29 cellular contexts compared by ENCODE assay signal in the genomic region with DNA sequence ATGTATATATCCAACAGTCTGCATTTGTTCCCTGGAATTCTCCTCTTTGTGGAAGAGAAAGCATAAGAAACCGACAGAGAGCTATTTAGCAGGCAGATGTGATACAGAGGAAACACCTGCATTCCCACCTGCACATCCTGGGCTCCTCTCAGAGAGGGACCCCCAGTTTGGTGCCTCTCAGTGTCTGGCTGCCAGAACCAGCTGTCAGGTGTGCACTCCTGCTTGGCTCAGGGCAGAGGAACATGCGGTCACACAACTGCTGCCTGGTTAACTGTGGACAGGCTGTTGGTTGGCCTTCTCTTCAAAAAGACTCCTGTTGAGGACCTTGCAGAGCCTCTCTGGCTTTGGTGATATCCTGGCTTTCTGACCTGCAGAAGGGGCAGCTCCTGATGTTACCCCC.
"Had no signal": no experiment of that assay in that cellular context is flagged by ENCODE, and none has a peak within 500 bp of the region (broad histone marks: within the 10 kb centered on the region; RNA-seq: fewer than 3 reads in every experiment).

No MANE protein-coding gene starts in this region.

- H3K36me3 ChIP-seq: ascending aorta, breast epithelium, cardiac muscle cell, colonic mucosa, gastroesophageal sphincter, heart right ventricle had no signal

- H3K27ac Mint-ChIP-seq: activated CD4-positive, alpha-beta memory T cell treated with anti-CD3 and anti-CD28 coated beads for 36 hours; activated CD4-positive, alpha-beta T cell treated with anti-CD3 and anti-CD28 coated beads for 36 hours; activated CD4-positive, alpha-beta T cell treated with anti-CD3 and anti-CD28 coated beads, Interleukin-2, amount 10 ng/mL, durations not matched to agents 24 days and 14 days; activated CD8-positive, alpha-beta memory T cell treated with anti-CD3 and anti-CD28 coated beads, Interleukin-2, amount 10 ng/mL, durations not matched to agents 7 days and 5 days; activated CD8-positive, alpha-beta T cell treated with anti-CD3 and anti-CD28 coated beads, Interleukin-2, amount 10 ng/mL, durations not matched to agents 7 days and 5 days; activated naive CD4-positive, alpha-beta T cell treated with anti-CD3 and anti-CD28 coated beads, Interleukin-2, amount 10 ng/mL, durations not matched to agents 7 days and 5 days; activated naive CD4-positive, alpha-beta T cell treated with anti-CD3 and anti-CD28 coated beads, Interleukin-2, amount 50 U/mL, for 72 hours; activated naive CD8-positive, alpha-beta T cell treated with anti-CD3 and anti-CD28 coated beads, Interleukin-2, amount 10 ng/mL, durations not matched to agents 7 days and 5 days; activated T-cell treated with anti-CD3 and anti-CD28 coated beads, Interleukin-2, amount 50 U/mL, for 72 hours; brain had no signal

- H3K4me1 Mint-ChIP-seq: activated CD4-positive, alpha-beta T cell treated with anti-CD3 and anti-CD28 coated beads, Interleukin-2, amount 10 ng/mL, durations not matched to agents 24 days and 14 days; activated CD8-positive, alpha-beta memory T cell treated with anti-CD3 and anti-CD28 coated beads, Interleukin-2, amount 10 ng/mL, durations not matched to agents 7 days and 5 days; activated naive CD4-positive, alpha-beta T cell treated with anti-CD3 and anti-CD28 coated beads, Interleukin-2, amount 10 ng/mL, durations not matched to agents 7 days and 5 days; activated naive CD8-positive, alpha-beta T cell treated with anti-CD3 and anti-CD28 coated beads, Interleukin-2, amount 10 ng/mL, durations not matched to agents 7 days and 5 days had no signal

- H3K9me3 ChIP-seq: ascending aorta, breast epithelium, colonic mucosa, esophagus squamous epithelium, gastroesophageal sphincter, heart right ventricle had no signal

- H3K4me1 ChIP-seq: ascending aorta, breast epithelium, colonic mucosa, gastroesophageal sphincter had no signal

- H3K27ac ChIP-seq: ascending aorta, breast epithelium, cardiac muscle cell, colonic mucosa, epithelial cell of prostate, esophagus squamous epithelium, gastroesophageal sphincter, heart right ventricle, hepatocyte had no signal

- H3K9me3 Mint-ChIP-seq: activated CD4-positive, alpha-beta memory T cell treated with anti-CD3 and anti-CD28 coated beads for 36 hours; activated CD4-positive, alpha-beta T cell treated with anti-CD3 and anti-CD28 coated beads, Interleukin-2, amount 10 ng/mL, durations not matched to agents 24 days and 14 days; activated naive CD4-positive, alpha-beta T cell treated with anti-CD3 and anti-CD28 coated beads, Interleukin-2, amount 10 ng/mL, durations not matched to agents 7 days and 5 days; activated naive CD4-positive, alpha-beta T cell treated with anti-CD3 and anti-CD28 coated beads, Interleukin-2, amount 50 U/mL, for 72 hours; activated T-cell treated with anti-CD3 and anti-CD28 coated beads, Interleukin-2, amount 50 U/mL, for 72 hours had no signal

- H3K4me3 Mint-ChIP-seq: activated CD4-positive, alpha-beta memory T cell treated with anti-CD3 and anti-CD28 coated beads for 36 hours; activated CD4-positive, alpha-beta T cell treated with anti-CD3 and anti-CD28 coated beads for 36 hours; activated CD4-positive, alpha-beta T cell treated with anti-CD3 and anti-CD28 coated beads, Interleukin-2, amount 10 ng/mL, durations not matched to agents 24 days and 14 days; activated CD8-positive, alpha-beta memory T cell treated with anti-CD3 and anti-CD28 coated beads, Interleukin-2, amount 10 ng/mL, durations not matched to agents 7 days and 5 days; activated CD8-positive, alpha-beta T cell treated with anti-CD3 and anti-CD28 coated beads, Interleukin-2, amount 10 ng/mL, durations not matched to agents 7 days and 5 days; activated naive CD4-positive, alpha-beta T cell treated with anti-CD3 and anti-CD28 coated beads, Interleukin-2, amount 10 ng/mL, durations not matched to agents 7 days and 5 days; activated naive CD8-positive, alpha-beta T cell treated with anti-CD3 and anti-CD28 coated beads, Interleukin-2, amount 10 ng/mL, durations not matched to agents 7 days and 5 days; activated T-cell treated with anti-CD3 and anti-CD28 coated beads, Interleukin-2, amount 50 U/mL, for 72 hours; brain had no signal

- H3K4me2 ChIP-seq: hepatocyte had no signal

- H3K4me3 ChIP-seq: ascending aorta, breast epithelium, cardiac muscle cell, colonic mucosa, esophagus squamous epithelium, gastroesophageal sphincter, heart right ventricle, hepatocyte had no signal

- ATAC-seq: activated CD4-positive, alpha-beta T cell treated with anti-CD3 and anti-CD28 coated beads for 36 hours; activated CD8-positive, alpha-beta memory T cell treated with anti-CD3 and anti-CD28 coated beads, Interleukin-2, amount 10 ng/mL, durations not matched to agents 7 days and 5 days; activated CD8-positive, alpha-beta T cell treated with anti-CD3 and anti-CD28 coated beads, Interleukin-2, amount 10 ng/mL, durations not matched to agents 7 days and 5 days; activated naive CD4-positive, alpha-beta T cell treated with anti-CD3 and anti-CD28 coated beads, Interleukin-2, amount 50 U/mL, for 72 hours; activated T-cell treated with anti-CD3 and anti-CD28 coated beads, Interleukin-2, amount 50 U/mL, for 72 hours; gastroesophageal sphincter; heart right ventricle had no signal

- H3K27me3 ChIP-seq: ascending aorta, breast epithelium, cardiac muscle cell, colonic mucosa, esophagus squamous epithelium, gastroesophageal sphincter, hepatocyte had no signal

- H2AFZ ChIP-seq: hepatocyte had no signal

- H3K79me2 ChIP-seq: hepatocyte had no signal

- H3K36me3 Mint-ChIP-seq: activated CD4-positive, alpha-beta memory T cell treated with anti-CD3 and anti-CD28 coated beads for 36 hours; activated CD8-positive, alpha-beta memory T cell treated with anti-CD3 and anti-CD28 coated beads, Interleukin-2, amount 10 ng/mL, durations not matched to agents 7 days and 5 days; activated naive CD4-positive, alpha-beta T cell treated with anti-CD3 and anti-CD28 coated beads, Interleukin-2, amount 10 ng/mL, durations not matched to agents 7 days and 5 days; activated naive CD4-positive, alpha-beta T cell treated with anti-CD3 and anti-CD28 coated beads, Interleukin-2, amount 50 U/mL, for 72 hours; activated naive CD8-positive, alpha-beta T cell treated with anti-CD3 and anti-CD28 coated beads, Interleukin-2, amount 10 ng/mL, durations not matched to agents 7 days and 5 days; brain had no signal

- DNase-seq: activated CD4-positive, alpha-beta memory T cell treated with anti-CD3 and anti-CD28 coated beads for 36 hours; activated CD4-positive, alpha-beta T cell treated with anti-CD3 and anti-CD28 coated beads for 36 hours; activated CD4-positive, alpha-beta T cell treated with anti-CD3 and anti-CD28 coated beads, Interleukin-2, amount 10 ng/mL, durations not matched to agents 24 days and 14 days; activated CD4-positive, CD25-positive, alpha-beta regulatory T cell; activated CD4-positive, CD25-positive, alpha-beta regulatory T cell treated with anti-CD3 and anti-CD28 coated beads, Interleukin-2, amount 50 U/mL, for 72 hours; activated CD8-positive, alpha-beta memory T cell treated with anti-CD3 and anti-CD28 coated beads, Interleukin-2, amount 10 ng/mL, durations not matched to agents 7 days and 5 days; activated CD8-positive, alpha-beta memory T cell treated with anti-CD3 and anti-CD28 coated beads, Interleukin-2, amount 50 U/mL, for 4 hours; activated CD8-positive, alpha-beta T cell treated with anti-CD3 and anti-CD28 coated beads, Interleukin-2, amount 10 ng/mL, durations not matched to agents 7 days and 5 days; activated gamma-delta T cell; activated naive CD4-positive, alpha-beta T cell; activated naive CD4-positive, alpha-beta T cell treated with anti-CD3 and anti-CD28 coated beads, Interleukin-2, amount 10 ng/mL, durations not matched to agents 7 days and 5 days; activated naive CD8-positive, alpha-beta T cell treated with anti-CD3 and anti-CD28 coated beads, Interleukin-2, amount 10 ng/mL, durations not matched to agents 7 days and 5 days; activated T-cell treated with anti-CD3 and anti-CD28 coated beads, Interleukin-2, amount 50 U/mL, for 1 hour; activated T-cell treated with anti-CD3 and anti-CD28 coated beads, Interleukin-2, amount 50 U/mL, for 72 hours; central memory CD4-positive, alpha-beta T cell; cerebellar nuclear complex; colonic mucosa; effector CD8-positive, alpha-beta T cell; esophagus squamous epithelium; foreskin melanocyte; heart right ventricle had no signal
